ENCODE assay signal across 28 cellular contexts in the genomic region with DNA sequence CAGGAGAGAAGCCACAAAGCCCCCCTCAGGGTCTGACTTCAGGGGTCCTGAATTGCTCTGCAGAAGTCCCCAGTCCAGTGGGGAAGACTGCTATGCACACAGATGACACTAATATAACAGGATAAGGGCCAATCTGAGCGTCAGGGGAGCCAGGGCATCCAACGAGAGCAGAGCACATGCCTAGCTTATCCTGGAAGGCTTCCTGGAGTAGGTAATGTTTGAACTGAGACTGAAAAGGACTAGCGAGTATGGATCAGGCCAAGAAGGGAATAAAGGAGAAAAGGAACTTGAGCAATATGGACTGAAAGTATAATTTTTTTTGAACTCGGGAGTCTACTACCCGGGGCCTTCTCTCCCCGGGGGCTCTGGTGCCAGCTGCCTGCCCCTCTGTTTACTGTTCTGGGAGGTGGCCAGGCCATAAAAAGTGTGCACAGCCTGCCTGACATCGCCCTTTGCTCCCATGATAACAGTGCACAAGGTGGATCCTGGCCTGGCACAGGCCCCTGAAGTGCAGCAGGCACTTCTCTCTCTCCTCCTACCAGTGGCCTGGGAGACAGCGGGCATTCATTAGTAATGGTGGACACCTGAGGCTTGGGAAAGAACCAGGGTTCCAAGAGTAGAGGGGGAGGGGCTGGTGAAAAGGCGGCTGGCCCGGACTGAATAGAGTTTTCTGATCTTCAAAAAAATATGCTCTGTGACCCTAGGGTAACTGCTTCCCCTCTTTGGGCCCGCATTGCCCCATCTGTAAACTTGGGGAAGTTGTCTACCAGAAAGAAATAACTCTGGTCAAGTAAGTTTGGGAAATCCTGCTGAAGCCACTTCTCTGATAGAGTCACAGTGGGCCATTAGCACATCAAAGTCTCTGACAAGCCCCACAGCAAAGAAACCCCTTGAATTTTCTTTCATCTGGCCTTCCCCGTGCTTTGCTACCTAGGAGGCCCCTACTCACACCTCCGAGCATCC. TPM values are rescaled to one million over a fixed set of nuclear protein-coding genes. Genes with fewer than 3 reads are reported as not detected.
DNase-seq lines count a peak whose midpoint lies in the region; ATAC-seq and TF ChIP-seq lines count a peak whose summit lies in the region.
"Had no signal": no experiment of that assay in that cellular context is flagged by ENCODE, and none has a peak within 500 bp of the region (broad histone marks: within the 10 kb centered on the region; RNA-seq: fewer than 3 reads in every experiment).

No MANE protein-coding gene starts in this region.

- H3K9me3 Mint-ChIP-seq in naive thymus-derived CD4-positive, alpha-beta T cell, result no peaks in the 10 kb centered on the region
- H3K9me3 Mint-ChIP-seq: CD8-positive, alpha-beta memory T cell; memory B cell; natural killer cell; stimulated activated memory B cell treated with anti-CD40 and anti-IgM and Interleukin-4, amounts not matched to agents 10 μg/mL and 1 μg/mL and 100 μg/mL, for 72 hours; T-helper 1 cell treated with Interleukin-12 subunit alpha and Interleukin-12 subunit beta and Interleukin-4 antibody, amounts not matched to agents 30 μg/mL and 1 μg/mL, for 36 hours had no signal

- H3K36me3 Mint-ChIP-seq in naive thymus-derived CD4-positive, alpha-beta T cell, result no peaks in the 10 kb centered on the region
- H3K36me3 Mint-ChIP-seq: CD8-positive, alpha-beta memory T cell; memory B cell; natural killer cell; stimulated activated memory B cell treated with anti-CD40 and anti-IgM and Interleukin-4, amounts not matched to agents 10 μg/mL and 1 μg/mL and 100 μg/mL, for 72 hours had no signal

- peaks cover 12 to 29% (median 19%) of the 10 kb centered on the region in 5 donors for H3K27me3 Mint-ChIP-seq in naive thymus-derived CD4-positive, alpha-beta T cell

- TF ChIP-seq CTCF in NB4 (IDR thresholded peaks at IDR 0.05; ENCODE audit: low read depth, low read length), result no peak
- no peak for TF ChIP-seq CTCF in colonic mucosa (IDR thresholded peaks at IDR 0.05)

- no peak overlapping the region for H3K4me3 Mint-ChIP-seq in naive thymus-derived CD4-positive, alpha-beta T cell
- H3K4me3 Mint-ChIP-seq: CD8-positive, alpha-beta memory T cell; memory B cell; natural killer cell; stimulated activated memory B cell treated with anti-CD40 and anti-IgM and Interleukin-4, amounts not matched to agents 10 μg/mL and 1 μg/mL and 100 μg/mL, for 72 hours; T-helper 1 cell treated with Interleukin-12 subunit alpha and Interleukin-12 subunit beta and Interleukin-4 antibody, amounts not matched to agents 30 μg/mL and 1 μg/mL, for 36 hours had no signal

- peak overlapping the region in 1 of 2 donors; percentile 67 for H3K9ac ChIP-seq in colonic mucosa (ENCODE audit: low read depth in 2 of 2, low read length in 2 of 2)

- no peak overlapping the region for H3K4me3 ChIP-seq in NB4 (ENCODE audit: low read depth, low read length)
- H3K4me3 ChIP-seq in colonic mucosa, result no peak overlapping the region
- no peak overlapping the region for H3K4me3 ChIP-seq in naive thymus-derived CD4-positive, alpha-beta T cell (ENCODE audit: low read length)
- H3K4me3 ChIP-seq: dorsolateral prefrontal cortex, testis had no signal

- POLR2A ChIA-PET in naive thymus-derived CD4-positive, alpha-beta T cell (lab: Charles Lee), result no interaction called here

- TF ChIP-seq POLR2A in NB4 (IDR thresholded peaks at IDR 0.05; ENCODE audit: extremely low read depth, insufficient read length), result no peak

- DNase-seq in ELF-1 (ENCODE audit: low read depth, low spot score) (peak; percentile 63), NB4 (ENCODE audit: low read depth) (peak; percentile 42), colonic mucosa (peak; percentile 91), epidermal melanocyte (ENCODE audit: insufficient read length, low spot score) (no peak), amniotic stem cell (lab: John Stamatoyannopoulos, UW) (no peak), medulla oblongata (ENCODE audit: extremely low spot score) (no peak)
- DNase-seq in naive thymus-derived CD4-positive, alpha-beta T cell, result no peak
- DNase-seq: activated CD8-positive, alpha-beta memory T cell treated with anti-CD3 and anti-CD28 coated beads, Interleukin-2, amount 50 U/mL, for 48 hours; activated naive CD4-positive, alpha-beta T cell treated with Interleukin-2 at 50 U/mL for 16 hours; aorta; caudate nucleus; CD8-positive, alpha-beta memory T cell; DMS79 treated with DMSO at 0.1 percent for 48 hours; dorsolateral prefrontal cortex; foreskin keratinocyte; islet precursor cell; natural killer cell; NCI-H1436; NCI-H524 treated with DMSO at 0.1 percent for 48 hours; PC-3; SHP77 treated with DMSO at 0.1 percent for 48 hours; testis had no signal

- H3K4me1 Mint-ChIP-seq in naive thymus-derived CD4-positive, alpha-beta T cell, result peaks cover 0 to 3% (median 0%) of the 10 kb centered on the region in 7 donors
- H3K4me1 Mint-ChIP-seq: CD8-positive, alpha-beta memory T cell; natural killer cell; stimulated activated memory B cell treated with anti-CD40 and anti-IgM and Interleukin-4, amounts not matched to agents 10 μg/mL and 1 μg/mL and 100 μg/mL, for 72 hours had no signal

- H3K36me3 ChIP-seq in colonic mucosa, result no peaks in the 10 kb centered on the region
- H3K36me3 ChIP-seq in naive thymus-derived CD4-positive, alpha-beta T cell (ENCODE audit: control insufficient read depth in 2 of 3, insufficient read depth in 3 of 3, low read length in 3 of 3), result no peaks in the 10 kb centered on the region

- H3K27ac ChIP-seq in colonic mucosa, result peak overlapping the region; percentile 91
- no peak overlapping the region for H3K27ac ChIP-seq in naive thymus-derived CD4-positive, alpha-beta T cell (ENCODE audit: low read depth, low read length)
- H3K27ac ChIP-seq: foreskin keratinocyte, testis had no signal

- no peaks in the 10 kb centered on the region for H3K9me3 ChIP-seq in colonic mucosa
- no peaks in the 10 kb centered on the region for H3K9me3 ChIP-seq in naive thymus-derived CD4-positive, alpha-beta T cell (ENCODE audit: control insufficient read depth in 2 of 3, low read length in 3 of 3)
- H3K9me3 ChIP-seq: testis had no signal

- H3K27ac Mint-ChIP-seq in naive thymus-derived CD4-positive, alpha-beta T cell, result no peak overlapping the region
- H3K27ac Mint-ChIP-seq: CD8-positive, alpha-beta memory T cell; memory B cell; natural killer cell; stimulated activated memory B cell treated with anti-CD40 and anti-IgM and Interleukin-4, amounts not matched to agents 10 μg/mL and 1 μg/mL and 100 μg/mL, for 72 hours; T-helper 1 cell treated with Interleukin-12 subunit alpha and Interleukin-12 subunit beta and Interleukin-4 antibody, amounts not matched to agents 30 μg/mL and 1 μg/mL, for 36 hours had no signal

- CTCF ChIA-PET in naive thymus-derived CD4-positive, alpha-beta T cell (lab: Charles Lee), result no interaction called here

- peaks cover 5% of the 10 kb centered on the region for H3K27me3 ChIP-seq in colonic mucosa
- H3K27me3 ChIP-seq in naive thymus-derived CD4-positive, alpha-beta T cell (ENCODE audit: control insufficient read depth in 2 of 2, insufficient read depth in 2 of 2, low read length in 2 of 2), result no peaks in the 10 kb centered on the region
- H3K27me3 ChIP-seq: testis had no signal

- intact Hi-C loops in colonic mucosa (cut with DNase I), result no loop called here
- intact Hi-C loops in naive thymus-derived CD4-positive, alpha-beta T cell (cut with micrococcal nuclease), result no loop called here

- peaks cover 49% of the 10 kb centered on the region for H3K4me1 ChIP-seq in colonic mucosa
- no peaks in the 10 kb centered on the region for H3K4me1 ChIP-seq in naive thymus-derived CD4-positive, alpha-beta T cell (ENCODE audit: control insufficient read depth in 2 of 2, insufficient read depth in 2 of 2, low read length in 2 of 2)
- H3K4me1 ChIP-seq: foreskin keratinocyte had no signal

- ATAC-seq in naive thymus-derived CD4-positive, alpha-beta T cell, result peak; percentile 35
- ATAC-seq in HG03196 (IDR thresholded peaks at IDR 0.05; ENCODE audit: unreplicated experiment), result no peak
- ATAC-seq: foreskin keratinocyte; natural killer cell; PC-3; stimulated activated memory B cell treated with anti-CD40 and anti-IgM and Interleukin-4, amounts not matched to agents 10 μg/mL and 1 μg/mL and 100 μg/mL, for 72 hours had no signal

RNA-seq across cellular contexts. Expression of gene SLC6A7, which starts 4.6 kb away (rescaled TPM):
- 10 to 100 TPM in 1 of 2 donors, 1 to 10 TPM in 1; 5.0 to 24.9 TPM for total RNA-seq in colonic mucosa
- total RNA-seq in naive thymus-derived CD4-positive, alpha-beta T cell, result not detected
- polyA plus RNA-seq in naive thymus-derived CD4-positive, alpha-beta T cell, result not detected
- total RNA-seq: aorta; CD8-positive, alpha-beta memory T cell; epithelial cell of proximal tubule; foreskin keratinocyte; natural killer cell had no signal
- polyA plus RNA-seq: CD8-positive, alpha-beta memory T cell; foreskin keratinocyte had no signal

RNA-seq across cellular contexts. Expression of gene CDX1, which starts 18.7 kb away (rescaled TPM):
- total RNA-seq in colonic mucosa, result 100 to 1,000 TPM; 299 to 498 TPM
- not detected for total RNA-seq in naive thymus-derived CD4-positive, alpha-beta T cell
- polyA plus RNA-seq in naive thymus-derived CD4-positive, alpha-beta T cell, result not detected
- total RNA-seq: aorta; CD8-positive, alpha-beta memory T cell; epithelial cell of proximal tubule; foreskin keratinocyte; H1; natural killer cell; PC-3 had no signal
- polyA plus RNA-seq: CD8-positive, alpha-beta memory T cell; foreskin keratinocyte; H1 had no signal

RNA-seq across cellular contexts. Expression of gene PDGFRB, which starts 29.6 kb away (rescaled TPM):
- total RNA-seq in colonic mucosa, result 10 to 100 TPM in 1 of 2 donors, 1 to 10 TPM in 1; 8.6 to 18.1 TPM
- 1 to 10 TPM in 2 of 5 experiments, under 1 TPM in 1, not detected in 2; 0.64 to 8.5 (median 5.1) TPM for total RNA-seq in naive thymus-derived CD4-positive, alpha-beta T cell
- polyA plus RNA-seq in naive thymus-derived CD4-positive, alpha-beta T cell, result under 1 TPM in 1 of 2 donors, not detected in 1; 0.37 TPM
- total RNA-seq: foreskin keratinocyte had no signal
- polyA plus RNA-seq: foreskin keratinocyte had no signal

Comparison
In these comparisons a context has a peak if more than half of its experiments do, and no peak if none do; other contexts are left out.
1. DNase-seq: peak in ELF-1 (single experiment), NB4 (single experiment) and colonic mucosa (single experiment); none in naive thymus-derived CD4-positive, alpha-beta T cell (0 of 9), epidermal melanocyte (single experiment), amniotic stem cell (single experiment) and medulla oblongata (single experiment).
2. RNA of gene SLC6A7, which starts 4.6 kb away (total RNA-seq): 5.0 to 24.9 TPM in colonic mucosa; not detected in naive thymus-derived CD4-positive, alpha-beta T cell; every median in the first group is over 4 times any median in the second.
3. RNA of gene CDX1, which starts 18.7 kb away (total RNA-seq): 299 to 498 TPM in colonic mucosa; not detected in naive thymus-derived CD4-positive, alpha-beta T cell; every median in the first group is over 100 times any median in the second.